9 cellular contexts compared by ENCODE assay signal in the genomic region with DNA sequence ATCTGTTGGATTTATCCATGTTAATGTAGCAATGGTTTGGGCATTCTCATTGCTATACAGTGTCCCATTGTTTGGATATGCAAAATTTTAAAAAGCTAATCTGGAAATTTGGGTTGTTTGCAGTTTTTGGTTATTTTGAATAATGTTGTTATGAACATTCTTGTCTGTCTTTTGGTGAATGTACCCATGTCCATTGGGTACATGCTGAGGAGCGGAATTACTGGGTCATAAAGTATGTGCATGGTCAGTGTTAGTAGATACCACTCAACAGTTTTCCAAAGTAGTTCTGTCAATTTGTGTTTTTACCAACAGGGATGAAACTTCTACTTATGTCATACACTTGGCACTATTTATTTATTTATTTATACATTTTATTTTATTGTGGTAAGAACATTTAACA.
"Had no signal": no experiment of that assay in that cellular context is flagged by ENCODE, and none has a peak within 500 bp of the region (broad histone marks: within the 10 kb centered on the region; RNA-seq: fewer than 3 reads in every experiment).

No MANE protein-coding gene starts in this region.

- H3K27ac ChIP-seq: VCaP, WERI-Rb-1 had no signal

- ATAC-seq: activated CD4-positive, alpha-beta T cell treated with anti-CD3 and anti-CD28 coated beads for 36 hours; activated CD4-positive, CD25-positive, alpha-beta regulatory T cell treated with anti-CD3 and anti-CD28 coated beads, Interleukin-2, amount 50 U/mL, for 24 hours; activated CD8-positive, alpha-beta memory T cell treated with anti-CD3 and anti-CD28 coated beads, Interleukin-2, amount 10 ng/mL, durations not matched to agents 7 days and 5 days; activated CD8-positive, alpha-beta T cell treated with anti-CD3 and anti-CD28 coated beads for 36 hours; activated CD8-positive, alpha-beta T cell treated with anti-CD3 and anti-CD28 coated beads, Interleukin-2, amount 10 ng/mL, durations not matched to agents 7 days and 5 days; T-helper 17 cell; WTC11 had no signal

- H3K36me3 ChIP-seq: WERI-Rb-1 had no signal
